In genomic region chr12:26195641-26196423, GRCh38 we compare ENCODE assay signal across 1 cellular context.
TF ChIP-seq lines count a peak whose summit lies in the region.

No MANE protein-coding gene starts in this region.

TF ChIP-seq in HEK293, 187 proteins besides CTCF, POLR2A, EP300 and RAD21 (continued from another document):
- TF ChIP-seq ZNF280D (tag by site-specific recombination; IDR thresholded peaks at IDR 0.05): no peak
- TF ChIP-seq TRIM28 (IDR thresholded peaks at IDR 0.05; ENCODE audit: borderline replicate concordance, low read length): no peak
- no peak for TF ChIP-seq ZNF473 (tag by site-specific recombination; IDR thresholded peaks at IDR 0.05)
- TF ChIP-seq SCRT1 (tag by site-specific recombination; IDR thresholded peaks at IDR 0.05; ENCODE audit: borderline replicate concordance): no peak
- no peak for TF ChIP-seq GLI4 (tag by site-specific recombination; IDR thresholded peaks at IDR 0.05)
- TF ChIP-seq ZBTB20 (tag by site-specific recombination; IDR thresholded peaks at IDR 0.05): peak; percentile 95
- TF ChIP-seq YY1 (tag by site-specific recombination; IDR thresholded peaks at IDR 0.05): 0 out of 2 replicates have a peak, but pooled peaks have one; percentile 16
- no peak for TF ChIP-seq OSR2 (tag by site-specific recombination; IDR thresholded peaks at IDR 0.05)
- TF ChIP-seq ZNF776 (tag by site-specific recombination; IDR thresholded peaks at IDR 0.05; ENCODE audit: borderline replicate concordance): no peak
- peak; percentile 50 for TF ChIP-seq ZBTB26 (tag by site-specific recombination; optimal IDR thresholded peaks at IDR 0.05)
